ENCODE assay signal across 20 cellular contexts in genomic region chr17:36885161-36885735, GRCh38. TPM values are rescaled to one million over a fixed set of nuclear protein-coding genes. Genes with fewer than 3 reads are reported as not detected.
"Had no signal": no experiment of that assay in that cellular context is flagged by ENCODE, and none has a peak within 500 bp of the region (broad histone marks: within the 10 kb centered on the region; RNA-seq: fewer than 3 reads in every experiment).

No MANE protein-coding gene starts in this region.

- H3K4me1 ChIP-seq: ascending aorta, gastroesophageal sphincter, left lung had no signal

- H3K9me3 ChIP-seq: mucosa of descending colon had no signal

- H3K4me3 ChIP-seq: ascending aorta, gastroesophageal sphincter, left lung, mucosa of descending colon had no signal

- H3K36me3 ChIP-seq: ascending aorta, gastroesophageal sphincter, left lung had no signal

- DNase-seq: activated CD4-positive, alpha-beta T cell treated with anti-CD3 and anti-CD28 coated beads for 1 hour; activated CD4-positive, alpha-beta T cell treated with anti-CD3 and anti-CD28 coated beads, Interleukin-2, amount 50 U/mL, for 4 hours; activated naive CD4-positive, alpha-beta T cell treated with Interleukin-2 at 50 U/mL for 16 hours; activated naive CD8-positive, alpha-beta T cell treated with anti-CD3 and anti-CD28 coated beads, Interleukin-2, amount 50 U/mL, for 24 hours; activated T-cell treated with anti-CD3 and anti-CD28 coated beads for 4 hours; dermis blood vessel endothelial cell; effector memory CD8-positive, alpha-beta T cell; left lung; mucosa of descending colon; natural killer cell; nucleus accumbens; stimulated activated CD4-positive, alpha-beta T cell treated with anti-CD3 and anti-CD28 coated beads, Interleukin-15, amount 100 ng/mL, for 24 hours; stimulated activated CD4-positive, alpha-beta T cell treated with anti-CD3 and anti-CD28 coated beads, Interleukin-4, amount 100 ng/mL, for 1 hour; stimulated activated naive CD4-positive, alpha-beta T cell; substantia nigra had no signal

- H3K27ac ChIP-seq: ascending aorta, gastroesophageal sphincter, left lung, VCaP had no signal

- H3K27me3 ChIP-seq: ascending aorta had no signal

RNA-seq across cellular contexts. Expression of gene LHX1, which starts 52.0 kb away (rescaled TPM):
- total RNA-seq: ascending aorta, chondrocyte, gastroesophageal sphincter, left lung, mucosa of descending colon, natural killer cell, skeletal muscle tissue had no signal
